In the genomic region with DNA sequence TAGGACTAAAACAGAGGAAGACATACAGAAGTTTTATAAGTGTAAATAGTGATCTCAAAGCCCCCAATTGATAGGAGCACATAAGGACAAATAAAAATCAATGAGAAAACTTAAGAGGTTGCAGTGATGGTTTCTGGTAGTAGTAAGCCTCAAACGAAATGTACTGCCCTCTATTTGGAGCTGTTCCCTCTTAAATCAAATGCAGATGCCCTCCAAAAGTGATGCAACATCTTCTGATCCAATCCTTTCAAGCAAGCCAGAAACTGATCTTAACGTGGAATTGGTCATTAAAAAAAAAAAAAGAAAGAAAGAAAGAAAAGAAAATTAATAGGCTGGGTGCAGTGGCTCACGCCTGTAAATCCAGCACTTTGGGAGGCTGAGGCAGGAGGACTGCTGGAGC, we compare ENCODE assay signal across 20 cellular contexts.
DNase-seq lines count a peak whose midpoint lies in the region; ATAC-seq, FAIRE-seq and TF ChIP-seq lines count a peak whose summit lies in the region.
"Had no signal": no experiment of that assay in that cellular context is flagged by ENCODE, and none has a peak within 500 bp of the region (broad histone marks: within the 10 kb centered on the region; RNA-seq: fewer than 3 reads in every experiment).

No MANE protein-coding gene starts in this region.

- DNase-seq in AG20443 (ENCODE audit: low spot score), result peak; percentile 73
- peak; percentile 26 for DNase-seq in HFF-Myc (ENCODE audit: extremely low read depth, low read depth)
- DNase-seq in fibroblast of gingiva (ENCODE audit: low read depth), result peak; percentile 91
- DNase-seq in pancreas, result no peak
- no peak for DNase-seq in nucleus accumbens (lab: John Stamatoyannopoulos, UW)
- DNase-seq: DND-41, H7, HFFc6, MG63, NCI-H1417, NCI-H187, NCI-H446, NCI-H526, OCI-M1 had no signal

- H3K36me3 ChIP-seq in pancreas, result no peaks in the 10 kb centered on the region
- H3K36me3 ChIP-seq: MG63, SJSA1 had no signal

- FAIRE-seq in pancreas (lab: Jason Lieb, UNC), result no peak
- FAIRE-seq: K562, RCC 7860 had no signal

- TF ChIP-seq CTCF in HFF-Myc (IDR thresholded peaks at IDR 0.05; ENCODE audit: low read depth, low read length, missing control alignments) (no peak), nephron (IDR thresholded peaks at IDR 0.05; ENCODE audit: unreplicated experiment in 3 of 3) (no peak), pancreas (IDR thresholded peaks at IDR 0.05) (no peak)

- no peak overlapping the region for H3K27ac ChIP-seq in pancreas
- H3K27ac ChIP-seq: SJSA1 had no signal

- TF ChIP-seq POLR2A in GM18505 (IDR thresholded peaks at IDR 0.05; ENCODE audit: borderline replicate concordance, extremely low read depth, insufficient read depth, insufficient read length), result no peak

- 85 to 87% methylated on average over 3 of the region's 3 CpGs for WGBS in pancreas, 2 donors

- intact Hi-C loops in pancreas (cut with DNase I), result no loop called here

- no peaks in the 10 kb centered on the region for H3K27me3 Mint-ChIP-seq in nephron (ENCODE audit: low read depth)

- H3K9me3 ChIP-seq in pancreas, result no peaks in the 10 kb centered on the region
- H3K9me3 ChIP-seq: MG63, SJSA1 had no signal

- H3K4me1 Mint-ChIP-seq in nephron, result peaks cover 18% of the 10 kb centered on the region

- H3K27me3 ChIP-seq in pancreas, result no peaks in the 10 kb centered on the region
- H3K27me3 ChIP-seq: MG63, SJSA1 had no signal

- H3K27ac Mint-ChIP-seq in nephron, result peak overlapping the region in 2 of 3 experiments; percentile 73 to 97
- H3K27ac Mint-ChIP-seq: HFFc6 had no signal

- H3K36me3 Mint-ChIP-seq in nephron (ENCODE audit: low read depth), result no peaks in the 10 kb centered on the region

- H3K4me3 ChIP-seq in HFF-Myc (replicated peaks; ENCODE audit: low read depth, low read length) (no peak overlapping the region), pancreas (no peak overlapping the region)
- H3K4me3 ChIP-seq: K562, MG63, SJSA1 had no signal

- ATAC-seq in pancreas (no peak), GM18505 (IDR thresholded peaks at IDR 0.05; ENCODE audit: unreplicated experiment) (no peak)
- ATAC-seq: K562, Right ventricle myocardium inferior had no signal

- no peaks in the 10 kb centered on the region for H3K9me3 Mint-ChIP-seq in nephron
- H3K9me3 Mint-ChIP-seq: HFFc6 had no signal

- H3K4me3 Mint-ChIP-seq in nephron, result no peak overlapping the region
- H3K4me3 Mint-ChIP-seq: HFFc6 had no signal

- H3K4me1 ChIP-seq in pancreas, result peaks cover 11 to 37% (median 26%) of the 10 kb centered on the region in 3 donors
- H3K4me1 ChIP-seq: SJSA1 had no signal

Comparison
In these comparisons a context has a peak if more than half of its experiments do, and no peak if none do; other contexts are left out.
1. DNase-seq: peak in AG20443 (single experiment), HFF-Myc (single experiment) and fibroblast of gingiva (single experiment); none in pancreas (0 of 6) and nucleus accumbens (0 of 56).